10 cellular contexts compared by ENCODE assay signal in genomic region chr6:132818404-132819359, GRCh38. TPM values are rescaled to one million over a fixed set of nuclear protein-coding genes. Genes with fewer than 3 reads are reported as not detected.
DNase-seq lines count a peak whose midpoint lies in the region; ATAC-seq, FAIRE-seq and TF ChIP-seq lines count a peak whose summit lies in the region.
"Had no signal": no experiment of that assay in that cellular context is flagged by ENCODE, and none has a peak within 500 bp of the region (broad histone marks: within the 10 kb centered on the region; RNA-seq: fewer than 3 reads in every experiment).

No MANE protein-coding gene starts in this region.

- peaks cover 24% of the 10 kb centered on the region for H3K79me2 ChIP-seq in osteoblast (ENCODE audit: insufficient read depth, low read length)

- peaks cover 62% of the 10 kb centered on the region for H4K20me1 ChIP-seq in IMR-90 (ENCODE audit: insufficient read depth, low read length)
- peaks cover 55% of the 10 kb centered on the region for H4K20me1 ChIP-seq in osteoblast (ENCODE audit: insufficient read depth, low read length)

- no peak overlapping the region for H2AK9ac ChIP-seq in IMR-90 (replicated peaks; ENCODE audit: low read depth, low read length, poor library complexity)

- no peak overlapping the region for H4K91ac ChIP-seq in IMR-90 (ENCODE audit: insufficient read depth, low read depth, low read length)

- DNase-seq in G401 (ENCODE audit: low spot score), result peak; percentile 27
- DNase-seq in IMR-90, result peak; percentile 30
- DNase-seq in adipocyte (ENCODE audit: low read depth), result peak; percentile 36
- DNase-seq in osteoblast (ENCODE audit: insufficient read length, low spot score, missing footprints), result no peak
- DNase-seq in vagina (ENCODE audit: extremely low spot score in 2 of 2), result no peak
- DNase-seq in GM19239 (ENCODE audit: insufficient read length, low spot score), result no peak
- DNase-seq in upper lobe of left lung, result no peak
- DNase-seq: head of caudate nucleus, nucleus accumbens, SIG-M5 had no signal

- TF ChIP-seq CTCF in IMR-90 (conservative IDR thresholded peaks at IDR 0.05; ENCODE audit: low read depth, low read length) (no peak), osteoblast (IDR thresholded peaks at IDR 0.05; ENCODE audit: extremely low read depth, low read depth, low read length) (no peak), vagina (IDR thresholded peaks at IDR 0.05) (no peak), upper lobe of left lung (IDR thresholded peaks at IDR 0.05) (no peak)

- H3K56ac ChIP-seq in IMR-90 (ENCODE audit: extremely low read depth, insufficient read depth, low read length), result no peak overlapping the region

- no peak overlapping the region for H3K23ac ChIP-seq in IMR-90 (ENCODE audit: low read depth, low read length)

- CTCF ChIA-PET in IMR-90 (lab: Yijun Ruan, JAX), result interaction anchor here (0.6 to 1.5 kb wide), 3 partner anchors 20 to 904 kb away, joined by 3 to 7 read pairs (median 3); partner anchors contain the start of gene SLC18B1

- H3K4me2 ChIP-seq in IMR-90 (ENCODE audit: low read depth, low read length) (no peak overlapping the region), osteoblast (ENCODE audit: insufficient read depth, low read length) (peak overlapping the region; percentile 14)

- POLR2A ChIA-PET in IMR-90 (lab: Charles Lee; ENCODE audit: unreplicated experiment), result no interaction called here

- H2AFZ ChIP-seq in IMR-90 (replicated peaks; ENCODE audit: low read length, poor library complexity) (no peak overlapping the region), osteoblast (ENCODE audit: low read length) (no peak overlapping the region)

- H3K9me1 ChIP-seq in IMR-90 (ENCODE audit: insufficient read depth, low read length), result peaks cover 13% of the 10 kb centered on the region

- H3K14ac ChIP-seq in IMR-90 (replicated peaks; ENCODE audit: low read depth, low read length), result no peak overlapping the region

- peaks cover 37% of the 10 kb centered on the region for H3K36me3 ChIP-seq in IMR-90 (ENCODE audit: control insufficient read depth, insufficient read depth, low read length)
- peaks cover 51% of the 10 kb centered on the region for H3K36me3 ChIP-seq in adipocyte (ENCODE audit: control insufficient read depth, insufficient read depth, low read length, severe bottlenecking)
- H3K36me3 ChIP-seq in osteoblast (ENCODE audit: insufficient read depth, low read length), result peaks cover 45% of the 10 kb centered on the region
- peaks cover 0 to 31% of the 10 kb centered on the region in 2 donors for H3K36me3 ChIP-seq in vagina
- peaks cover 20 to 48% (median 28%) of the 10 kb centered on the region in 4 donors for H3K36me3 ChIP-seq in upper lobe of left lung

- H4K8ac ChIP-seq in IMR-90 (ENCODE audit: low read depth in 2 of 2, low read length in 2 of 2), result no peak overlapping the region

- H3K18ac ChIP-seq in IMR-90 (ENCODE audit: low read depth, low read length), result no peak overlapping the region

- H3K4ac ChIP-seq in IMR-90 (ENCODE audit: low read depth, low read length), result no peak overlapping the region

- H3K27ac ChIP-seq in IMR-90 (ENCODE audit: insufficient read depth, low read length) (no peak overlapping the region), osteoblast (ENCODE audit: low read depth, low read length) (peak overlapping the region; percentile 26), vagina (no peak overlapping the region), upper lobe of left lung (peak overlapping the region in 1 of 4 donors; percentile 59)

- TF ChIP-seq RAD21 in IMR-90 (IDR thresholded peaks at IDR 0.05; ENCODE audit: low read length), result no peak

- H3K27me3 ChIP-seq in IMR-90 (ENCODE audit: control insufficient read depth, insufficient read depth, low read length) (no peaks in the 10 kb centered on the region), adipocyte (replicated peaks; ENCODE audit: control insufficient read depth, insufficient read depth, low read length) (no peaks in the 10 kb centered on the region), osteoblast (ENCODE audit: insufficient read depth, low read length) (no peaks in the 10 kb centered on the region), vagina (no peaks in the 10 kb centered on the region), upper lobe of left lung (no peaks in the 10 kb centered on the region)

- no peak overlapping the region for H2AK5ac ChIP-seq in IMR-90 (ENCODE audit: low read depth, low read length)

- H4K5ac ChIP-seq in IMR-90 (ENCODE audit: low read depth, low read length), result no peak overlapping the region

- no peak for TF ChIP-seq EP300 in upper lobe of left lung (IDR thresholded peaks at IDR 0.05)

- peaks cover 25 to 55% of the 10 kb centered on the region in 2 experiments for H3K79me1 ChIP-seq in IMR-90 (ENCODE audit: low read depth in 1 of 2, low read length in 2 of 2)

- H3K9me3 ChIP-seq in IMR-90 (ENCODE audit: control insufficient read depth, insufficient read depth, low read length) (no peaks in the 10 kb centered on the region), adipocyte (ENCODE audit: control insufficient read depth, low read length) (no peaks in the 10 kb centered on the region), osteoblast (ENCODE audit: low read depth, low read length) (no peaks in the 10 kb centered on the region), vagina (no peaks in the 10 kb centered on the region), upper lobe of left lung (no peaks in the 10 kb centered on the region)

- H3K4me1 ChIP-seq in IMR-90 (ENCODE audit: control insufficient read depth, insufficient read depth, low read length) (peaks cover 5% of the 10 kb centered on the region), adipocyte (ENCODE audit: control insufficient read depth, insufficient read depth, low read length) (peaks cover 50% of the 10 kb centered on the region), osteoblast (ENCODE audit: insufficient read depth, low read length) (peaks cover 32% of the 10 kb centered on the region), vagina (peaks cover 41% of the 10 kb centered on the region), upper lobe of left lung (peaks cover 21 to 51% (median 24%) of the 10 kb centered on the region in 4 donors)

- no TSS peak for BruUV-seq in IMR-90 (replicated peaks; lab: Mats Ljungman, UMichigan)

- intact Hi-C loops in IMR-90 (cut with micrococcal nuclease) (no loop called here), vagina (cut with DNase I) (loop anchor here (10.0 kb wide), 1 partner anchor 864 kb away; the partner anchor contains the start of gene CCN2)

- no peak overlapping the region for H3K9ac ChIP-seq in IMR-90 (ENCODE audit: low read depth, low read length)
- H3K9ac ChIP-seq in adipocyte (ENCODE audit: low read length), result peak overlapping the region; percentile 22

- H3K4me3 ChIP-seq in IMR-90 (ENCODE audit: insufficient read depth, low read depth, low read length) (no peak overlapping the region), adipocyte (ENCODE audit: low read length) (peak overlapping the region; percentile 46), osteoblast (ENCODE audit: insufficient read depth, low read length) (no peak overlapping the region), vagina (no peak overlapping the region), upper lobe of left lung (no peak overlapping the region)

- FAIRE-seq in GM19239 (lab: Jason Lieb, UNC), result no peak

- H2BK20ac ChIP-seq in IMR-90 (ENCODE audit: low read depth, low read length), result no peak overlapping the region

- ATAC-seq in IMR-90 (ENCODE audit: low read depth), result no peak
- ATAC-seq in upper lobe of left lung (ENCODE audit: low FRiP score in 2 of 2), result no peak

- in situ Hi-C loops in G401 (cut with HindIII; ENCODE audit: low sequenced_read_pairs), result no loop called here
- in situ Hi-C loops in IMR-90 (cut with MboI; ENCODE audit: low sequenced_read_pairs), result no loop called here

- TF ChIP-seq POLR2A in IMR-90 (IDR thresholded peaks at IDR 0.05; ENCODE audit: low read depth, low read length) (peak; percentile 9), vagina (IDR thresholded peaks at IDR 0.05) (no peak), upper lobe of left lung (IDR thresholded peaks at IDR 0.05) (no peak)

- WGBS in IMR-90 (ENCODE audit: extremely low coverage in 2 of 2, insufficient read length in 1 of 2), 2 experiments, result no CpG with 5 or more reads among the region's 6 CpGs
- WGBS in upper lobe of left lung, 2 donors, result 56 to 77% methylated on average over 6 of the region's 6 CpGs

- H2BK120ac ChIP-seq in IMR-90 (ENCODE audit: low read depth, low read length), result no peak overlapping the region

- dilution Hi-C loops in IMR-90 (cut with HindIII; ENCODE audit: low sequenced_read_pairs, unreplicated experiment), result no loop called here

- H2BK5ac ChIP-seq in IMR-90 (ENCODE audit: low read depth, low read length, poor library complexity, severe bottlenecking), result no peak overlapping the region

- H2BK15ac ChIP-seq in IMR-90 (ENCODE audit: low read depth, low read length), result no peak overlapping the region

TF ChIP-seq in IMR-90, 13 proteins besides CTCF, POLR2A, EP300 and RAD21 (continues in another document):
- TF ChIP-seq NFE2L2 (IDR thresholded peaks at IDR 0.05; ENCODE audit: low read depth, low read length) (no peak), SMC3 (IDR thresholded peaks at IDR 0.05; ENCODE audit: low read depth, low read length) (no peak), RCOR1 (IDR thresholded peaks at IDR 0.05; ENCODE audit: insufficient replicate concordance, low read length) (no peak), RFX5 (IDR thresholded peaks at IDR 0.05; ENCODE audit: low read depth, low read length) (no peak), MAZ (IDR thresholded peaks at IDR 0.05; ENCODE audit: borderline replicate concordance, low read depth, low read length) (no peak), MAFK (IDR thresholded peaks at IDR 0.05; ENCODE audit: low read depth, low read length) (no peak)

RNA-seq across cellular contexts. Expression of gene RPS12, which starts 4.3 kb away (rescaled TPM):
- total RNA-seq in G401 (2014; rRNA removed; shearing (Covaris generic)), result 1,276 and 1,316 TPM in 2 replicates
- total RNA-seq in IMR-90 (2012; rRNA removed), result 1,529 and 2,604 TPM in 2 replicates
- polyA plus RNA-seq in IMR-90 (2012; rRNA removed), result 3,906 and 3,925 TPM in 2 replicates
- polyA plus RNA-seq in IMR-90 (2012; cell fraction: cytosol; rRNA removed), result 4,661 and 5,209 TPM in 2 replicates
- 958 and 2,207 TPM in 2 replicates for polyA plus RNA-seq in IMR-90 (2012; cell fraction: nucleus; rRNA removed; ENCODE audit: low replicate concordance)
- total RNA-seq in osteoblast, result 961 and 1,137 TPM in 2 replicates
- total RNA-seq in vagina, result 1,905 TPM
- total RNA-seq in upper lobe of left lung, result 1,000 to 10,000 TPM in 2 of 6 donors, 100 to 1,000 TPM in 4; 352 to 1,509 (median 888) TPM

RNA-seq across cellular contexts. Expression of gene SLC18B1, which starts 20.2 kb away (rescaled TPM):
- total RNA-seq in G401 (2014; rRNA removed; shearing (Covaris generic)), result 10.8 and 15.5 TPM in 2 replicates
- total RNA-seq in IMR-90 (2012; rRNA removed), result 2.5 and 6.4 TPM in 2 replicates
- polyA plus RNA-seq in IMR-90 (2012; rRNA removed), result 1.7 and 2.4 TPM in 2 replicates
- 0.41 and 0.60 TPM in 2 replicates for polyA plus RNA-seq in IMR-90 (2012; cell fraction: cytosol; rRNA removed)
- 0.36 and 3.9 TPM in 2 replicates for polyA plus RNA-seq in IMR-90 (2012; cell fraction: nucleus; rRNA removed; ENCODE audit: low replicate concordance)
- 6.9 and 8.3 TPM in 2 replicates for total RNA-seq in osteoblast
- total RNA-seq in vagina, result 6.4 TPM
- 10 to 100 TPM in 1 of 6 donors, 1 to 10 TPM in 5; 3.6 to 12.0 (median 6.2) TPM for total RNA-seq in upper lobe of left lung

Comparison
In these comparisons a context has a peak if more than half of its experiments do, and no peak if none do; other contexts are left out.
1. DNase-seq: peak in G401 (single experiment), IMR-90 (single experiment) and adipocyte (single experiment); none in osteoblast (single experiment), vagina (0 of 2), GM19239 (single experiment) and upper lobe of left lung (0 of 2).